ENCODE assay signal across 8 cellular contexts in genomic region chr6:99434702-99435530, GRCh38. TPM values are rescaled to one million over a fixed set of nuclear protein-coding genes. Genes with fewer than 3 reads are reported as not detected.
DNase-seq lines count a peak whose midpoint lies in the region; ATAC-seq and TF ChIP-seq lines count a peak whose summit lies in the region.

No MANE protein-coding gene starts in this region.

- H3K9me3 ChIP-seq in OCI-LY3 (ENCODE audit: insufficient read depth, low read length) = no peaks in the 10 kb centered on the region

- DNase-seq in AG04449 (ENCODE audit: low read depth, low spot score) (no peak), GM13977 (ENCODE audit: low spot score) (peak; percentile 24), endothelial cell (ENCODE audit: low spot score) (no peak), neural crest cell (ENCODE audit: low read depth, low spot score) (no peak)
- DNase-seq in activated naive CD4-positive, alpha-beta T cell treated with anti-CD3 and anti-CD28 coated beads, Interleukin-2, amount 50 U/mL, for 72 hours (ENCODE audit: low spot score in 2 of 2) = no peak

- H3K79me2 ChIP-seq in OCI-LY3 (ENCODE audit: low read length) = no peaks in the 10 kb centered on the region

- no peak overlapping the region for H2AFZ ChIP-seq in OCI-LY3 (ENCODE audit: low read depth, low read length)

- POLR2A ChIA-PET in AG04449 (lab: Yijun Ruan, JAX) = no interaction called here

- no peaks in the 10 kb centered on the region for H4K20me1 ChIP-seq in OCI-LY3 (ENCODE audit: insufficient read depth, low read length)

- in situ Hi-C loops in GM13977 (cut with MboI; ENCODE audit: low pct_unique_long_range_greater_than_20kb, low sequenced_read_pairs, unreplicated experiment) = no loop called here

- no peak overlapping the region for H3K27ac ChIP-seq in OCI-LY3 (ENCODE audit: low read length)

- H3K27me3 Mint-ChIP-seq in endothelial cell (ENCODE audit: unreplicated experiment) (no peaks in the 10 kb centered on the region), neural crest cell (ENCODE audit: low read depth) (no peaks in the 10 kb centered on the region)

- ATAC-seq in HG02973 (IDR thresholded peaks at IDR 0.05; ENCODE audit: unreplicated experiment) (peak; percentile 85), GM21360 (IDR thresholded peaks at IDR 0.05; ENCODE audit: unreplicated experiment) (no peak)
- no peak for ATAC-seq in activated naive CD4-positive, alpha-beta T cell treated with anti-CD3 and anti-CD28 coated beads, Interleukin-2, amount 50 U/mL, for 72 hours

- CTCF ChIA-PET in AG04449 (lab: Yijun Ruan, JAX) = interaction anchor here (0.7 to 2.9 kb wide), 19 partner anchors 8 to 311 kb away, joined by 3 to 30 read pairs (median 5); partner anchors contain the start of genes COQ3 and PNISR

- H3K9me3 Mint-ChIP-seq in endothelial cell (ENCODE audit: unreplicated experiment) (no peaks in the 10 kb centered on the region), neural crest cell (no peaks in the 10 kb centered on the region)
- H3K9me3 Mint-ChIP-seq in activated naive CD4-positive, alpha-beta T cell treated with anti-CD3 and anti-CD28 coated beads, Interleukin-2, amount 50 U/mL, for 72 hours = no peaks in the 10 kb centered on the region

- TF ChIP-seq CTCF in AG04449 (IDR thresholded peaks at IDR 0.05; ENCODE audit: insufficient read depth, low read length, missing control alignments) = peak; percentile 37
- TF ChIP-seq CTCF in GM13977 (IDR thresholded peaks at IDR 0.05; ENCODE audit: extremely low read depth, insufficient read depth, missing control alignments) = peak; percentile 48
- peak; percentile 36 for TF ChIP-seq CTCF in OCI-LY3 (IDR thresholded peaks at IDR 0.05; ENCODE audit: low read depth, low read length)
- TF ChIP-seq CTCF in endothelial cell (IDR thresholded peaks at IDR 0.05; ENCODE audit: unreplicated experiment) = peak; percentile 84
- peak; percentile 75 for TF ChIP-seq CTCF in neural crest cell (conservative IDR thresholded peaks at IDR 0.05)

- H3K27ac Mint-ChIP-seq in endothelial cell (ENCODE audit: unreplicated experiment) (no peak overlapping the region), neural crest cell (ENCODE audit: unreplicated experiment) (no peak overlapping the region)
- no peak overlapping the region for H3K27ac Mint-ChIP-seq in activated naive CD4-positive, alpha-beta T cell treated with anti-CD3 and anti-CD28 coated beads, Interleukin-2, amount 50 U/mL, for 72 hours

- H3K4me1 Mint-ChIP-seq in endothelial cell (ENCODE audit: unreplicated experiment) (no peaks in the 10 kb centered on the region), neural crest cell (peaks cover 10% of the 10 kb centered on the region)

- no peaks in the 10 kb centered on the region for H3K4me1 ChIP-seq in OCI-LY3 (ENCODE audit: low read length)

- no peak overlapping the region for H3K9ac ChIP-seq in OCI-LY3 (ENCODE audit: low read length)

- H3K4me2 ChIP-seq in OCI-LY3 (ENCODE audit: low read length) = no peak overlapping the region

- H3K4me3 Mint-ChIP-seq in endothelial cell (ENCODE audit: unreplicated experiment) (no peak overlapping the region), neural crest cell (peak overlapping the region; percentile 27)

- H3K27me3 ChIP-seq in OCI-LY3 (ENCODE audit: low read depth, low read length) = no peaks in the 10 kb centered on the region

- H3K4me3 ChIP-seq in AG04449 (ENCODE audit: low read depth, low read length) (no peak overlapping the region), OCI-LY3 (ENCODE audit: low read length) (no peak overlapping the region)

- H3K36me3 ChIP-seq in OCI-LY3 (replicated peaks; ENCODE audit: low read depth, low read length) = peaks cover 15% of the 10 kb centered on the region

- no peaks in the 10 kb centered on the region for H3K36me3 Mint-ChIP-seq in endothelial cell (ENCODE audit: low read depth, unreplicated experiment)
- no peaks in the 10 kb centered on the region for H3K36me3 Mint-ChIP-seq in neural crest cell (ENCODE audit: low read depth)
- H3K36me3 Mint-ChIP-seq in activated naive CD4-positive, alpha-beta T cell treated with anti-CD3 and anti-CD28 coated beads, Interleukin-2, amount 50 U/mL, for 72 hours = no peaks in the 10 kb centered on the region

RNA-seq across cellular contexts. Expression of gene PNISR, which starts 9.8 kb away (rescaled TPM):
- total RNA-seq in endothelial cell (ENCODE audit: unreplicated experiment) (86.4 TPM), neural crest cell (155 and 156 TPM in 2 replicates)
- 100 to 1,000 TPM; 162 to 257 TPM for total RNA-seq in activated naive CD4-positive, alpha-beta T cell treated with anti-CD3 and anti-CD28 coated beads, Interleukin-2, amount 50 U/mL, for 72 hours

RNA-seq across cellular contexts. Expression of gene COQ3, which starts 40.9 kb away (rescaled TPM):
- total RNA-seq in endothelial cell (ENCODE audit: unreplicated experiment) = 2.9 TPM
- total RNA-seq in neural crest cell = 10.9 and 13.5 TPM in 2 replicates
- total RNA-seq in activated naive CD4-positive, alpha-beta T cell treated with anti-CD3 and anti-CD28 coated beads, Interleukin-2, amount 50 U/mL, for 72 hours = 10 to 100 TPM in 1 of 2 donors, 1 to 10 TPM in 1; 3.0 to 14.1 TPM
